ENCODE assay signal across 21 cellular contexts in the genomic region with DNA sequence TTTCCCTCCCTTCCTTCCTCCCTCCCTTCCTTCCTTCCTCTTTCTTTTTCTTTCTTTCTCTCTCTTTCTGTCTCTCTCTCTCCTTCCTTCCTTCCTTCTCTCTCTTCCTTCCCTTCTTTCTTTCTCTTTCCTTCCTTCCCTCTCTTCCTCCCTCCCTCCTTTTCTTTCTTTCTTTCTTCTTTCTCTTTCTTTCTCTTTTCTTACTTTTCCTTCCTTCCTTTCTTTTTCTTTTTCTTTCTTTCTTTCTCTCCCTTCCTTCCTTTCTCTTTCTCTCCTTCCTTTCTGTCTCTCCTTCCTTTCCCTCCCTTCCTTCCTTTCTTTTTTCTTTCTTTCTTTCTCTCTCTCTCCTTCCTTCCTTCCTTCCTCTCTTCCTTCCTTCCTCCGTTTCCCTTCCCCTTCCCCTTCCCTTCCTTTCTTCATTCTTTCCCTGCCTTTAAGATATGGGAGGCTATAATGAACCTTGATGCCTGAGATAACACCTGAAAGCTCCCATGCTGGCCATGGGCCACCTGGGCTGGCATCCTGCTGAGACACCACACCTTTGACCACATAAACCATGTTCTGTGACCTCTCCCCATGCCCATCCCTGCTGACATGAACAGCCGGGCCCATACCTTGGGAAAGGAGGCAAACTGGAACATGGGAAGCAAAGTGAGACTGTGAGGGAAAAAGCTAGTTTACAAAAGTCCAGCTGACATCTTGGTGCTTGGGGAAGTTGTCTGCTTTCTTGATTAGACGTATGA.
DNase-seq lines count a peak whose midpoint lies in the region; ATAC-seq, FAIRE-seq and TF ChIP-seq lines count a peak whose summit lies in the region.
"Had no signal": no experiment of that assay in that cellular context is flagged by ENCODE, and none has a peak within 500 bp of the region (broad histone marks: within the 10 kb centered on the region; RNA-seq: fewer than 3 reads in every experiment).

No MANE protein-coding gene starts in this region.

- H4K91ac ChIP-seq in IMR-90 (ENCODE audit: insufficient read depth, low read depth, low read length): no peak overlapping the region

- no peaks in the 10 kb centered on the region for H3K9me3 Mint-ChIP-seq in activated CD4-positive, alpha-beta T cell treated with anti-CD3 and anti-CD28 coated beads, Interleukin-2, amount 10 ng/mL, durations not matched to agents 7 days and 5 days
- H3K9me3 Mint-ChIP-seq: CD4-positive, alpha-beta memory T cell; HFFc6 had no signal

- DNase-seq in IMR-90: no peak
- no peak for DNase-seq in bronchial epithelial cell (ENCODE audit: low read depth)
- no peak for DNase-seq in glomerular visceral epithelial cell (ENCODE audit: extremely low spot score)
- no peak for DNase-seq in OCI-LY7 (ENCODE audit: low spot score)
- DNase-seq in activated CD4-positive, alpha-beta T cell treated with anti-CD3 and anti-CD28 coated beads, Interleukin-2, amount 10 ng/mL, durations not matched to agents 7 days and 5 days: no peak
- DNase-seq: 8988T; BE2C; CD4-positive, alpha-beta memory T cell; DMS153; DMS79; GDM1; HFFc6; KBM-7 had no signal

- peak; percentile 75 for FAIRE-seq in bronchial epithelial cell (lab: Jason Lieb, UNC)
- FAIRE-seq: GM12892, GM18507, H1 had no signal

- no peaks in the 10 kb centered on the region for H4K20me1 ChIP-seq in BLaER1
- no peaks in the 10 kb centered on the region for H4K20me1 ChIP-seq in IMR-90 (ENCODE audit: insufficient read depth, low read length)
- H4K20me1 ChIP-seq in OCI-LY7 (ENCODE audit: insufficient read depth, low read length): no peaks in the 10 kb centered on the region

- H3K9me1 ChIP-seq in IMR-90 (ENCODE audit: insufficient read depth, low read length): peaks cover 21% of the 10 kb centered on the region

- dilution Hi-C loops in IMR-90 (cut with HindIII; ENCODE audit: low sequenced_read_pairs, unreplicated experiment): no loop called here

- BruUV-seq in IMR-90 (replicated peaks; lab: Mats Ljungman, UMichigan) (no TSS peak), OCI-LY7 (replicated peaks; lab: Mats Ljungman, UMichigan) (no TSS peak)

- no peak overlapping the region for H2BK15ac ChIP-seq in IMR-90 (ENCODE audit: low read depth, low read length)

- H2BK5ac ChIP-seq in IMR-90 (ENCODE audit: low read depth, low read length, poor library complexity, severe bottlenecking): no peak overlapping the region

- H3K27me3 ChIP-seq in BLaER1 (no peaks in the 10 kb centered on the region), IMR-90 (ENCODE audit: control insufficient read depth, insufficient read depth, low read length) (no peaks in the 10 kb centered on the region), bronchial epithelial cell (ENCODE audit: control insufficient read depth, insufficient read depth, low read length) (no peaks in the 10 kb centered on the region)

- WGBS in IMR-90 (ENCODE audit: extremely low coverage in 2 of 2, insufficient read length in 1 of 2), 2 experiments: no CpG with 5 or more reads among the region's 3 CpGs

- CTCF ChIA-PET in IMR-90 (lab: Yijun Ruan, JAX): no interaction called here
- CTCF ChIA-PET in OCI-LY7 (lab: Charles Lee; ENCODE audit: unreplicated experiment): no interaction called here
- CTCF ChIA-PET in activated CD4-positive, alpha-beta T cell treated with anti-CD3 and anti-CD28 coated beads, Interleukin-2, amount 10 ng/mL, durations not matched to agents 7 days and 5 days (lab: Charles Lee): no interaction called here

- no peak overlapping the region for H2BK120ac ChIP-seq in IMR-90 (ENCODE audit: low read depth, low read length)

- H3K18ac ChIP-seq in IMR-90 (ENCODE audit: low read depth, low read length): no peak overlapping the region

- peak overlapping the region; percentile 60 for H3K27ac ChIP-seq in BLaER1
- H3K27ac ChIP-seq in IMR-90 (ENCODE audit: insufficient read depth, low read length): no peak overlapping the region
- no peak overlapping the region for H3K27ac ChIP-seq in OCI-LY7 (ENCODE audit: low read depth, low read length, poor library complexity, severe bottlenecking)
- H3K27ac ChIP-seq: HL-60 had no signal

- no peaks in the 10 kb centered on the region for H3K79me2 ChIP-seq in OCI-LY7 (ENCODE audit: insufficient read depth, low read depth, low read length)

- H3K9ac ChIP-seq in BLaER1: no peak overlapping the region
- H3K9ac ChIP-seq in IMR-90 (ENCODE audit: low read depth, low read length): no peak overlapping the region

- no peaks in the 10 kb centered on the region for H3K9me2 ChIP-seq in OCI-LY7 (ENCODE audit: insufficient read depth, low read length)

- H3K14ac ChIP-seq in IMR-90 (replicated peaks; ENCODE audit: low read depth, low read length): no peak overlapping the region

- no peaks in the 10 kb centered on the region for H3K4me1 Mint-ChIP-seq in activated CD4-positive, alpha-beta T cell treated with anti-CD3 and anti-CD28 coated beads, Interleukin-2, amount 10 ng/mL, durations not matched to agents 7 days and 5 days
- H3K4me1 Mint-ChIP-seq: CD4-positive, alpha-beta memory T cell had no signal

- H2AK5ac ChIP-seq in IMR-90 (ENCODE audit: low read depth, low read length): peak overlapping the region; percentile 4; the same call in 1 of the 2 replicates

- TF ChIP-seq CTCF in IMR-90 (conservative IDR thresholded peaks at IDR 0.05; ENCODE audit: low read depth, low read length): no peak
- no peak for TF ChIP-seq CTCF in bronchial epithelial cell (IDR thresholded peaks at IDR 0.05; ENCODE audit: insufficient read depth, low read length, severe bottlenecking)
- TF ChIP-seq CTCF in OCI-LY7 (conservative IDR thresholded peaks at IDR 0.05; ENCODE audit: low read length): no peak

- H3K79me1 ChIP-seq in IMR-90 (ENCODE audit: low read depth in 1 of 2, low read length in 2 of 2): no peaks in the 10 kb centered on the region

- H2AFZ ChIP-seq in IMR-90 (replicated peaks; ENCODE audit: low read length, poor library complexity) (peak overlapping the region; percentile 33), OCI-LY7 (ENCODE audit: low read length) (no peak overlapping the region)

- H3K4ac ChIP-seq in IMR-90 (ENCODE audit: low read depth, low read length): no peak overlapping the region

- H3K27me3 Mint-ChIP-seq in activated CD4-positive, alpha-beta T cell treated with anti-CD3 and anti-CD28 coated beads, Interleukin-2, amount 10 ng/mL, durations not matched to agents 7 days and 5 days: peaks cover 17% of the 10 kb centered on the region

- ATAC-seq in IMR-90 (ENCODE audit: low read depth) (no peak), GM19463 (IDR thresholded peaks at IDR 0.05; ENCODE audit: unreplicated experiment) (no peak)

- intact Hi-C loops in IMR-90 (cut with micrococcal nuclease): no loop called here
- intact Hi-C loops in OCI-LY7 (cut with micrococcal nuclease; ENCODE audit: unreplicated experiment): no loop called here

- H3K4me1 ChIP-seq in BLaER1 (peaks cover 88% of the 10 kb centered on the region), IMR-90 (ENCODE audit: control insufficient read depth, insufficient read depth, low read length) (peaks cover 21% of the 10 kb centered on the region), OCI-LY7 (ENCODE audit: insufficient read depth, low read length, poor library complexity, severe bottlenecking) (no peaks in the 10 kb centered on the region)
- H3K4me1 ChIP-seq: BE2C, HAP-1 had no signal

- no peak overlapping the region for H3K4me3 Mint-ChIP-seq in activated CD4-positive, alpha-beta T cell treated with anti-CD3 and anti-CD28 coated beads, Interleukin-2, amount 10 ng/mL, durations not matched to agents 7 days and 5 days
- H3K4me3 Mint-ChIP-seq: CD14-positive monocyte; CD4-positive, alpha-beta memory T cell; HFFc6 had no signal

- peak overlapping the region; percentile 39 for H2AK9ac ChIP-seq in IMR-90 (replicated peaks; ENCODE audit: low read depth, low read length, poor library complexity)

- TF ChIP-seq POLR2A in IMR-90 (IDR thresholded peaks at IDR 0.05; ENCODE audit: low read depth, low read length): no peak

- H4K5ac ChIP-seq in IMR-90 (ENCODE audit: low read depth, low read length): no peak overlapping the region

- H3K27ac Mint-ChIP-seq in activated CD4-positive, alpha-beta T cell treated with anti-CD3 and anti-CD28 coated beads, Interleukin-2, amount 10 ng/mL, durations not matched to agents 7 days and 5 days: no peak overlapping the region
- H3K27ac Mint-ChIP-seq: HFFc6 had no signal

- POLR2A ChIA-PET in IMR-90 (lab: Charles Lee; ENCODE audit: unreplicated experiment): no interaction called here
- POLR2A ChIA-PET in OCI-LY7 (lab: Charles Lee): interaction anchor here (0.8 kb wide), 1 partner anchor 12 kb away, joined by 5 read pairs; no protein-coding TSS in a partner anchor
- POLR2A ChIA-PET in activated CD4-positive, alpha-beta T cell treated with anti-CD3 and anti-CD28 coated beads, Interleukin-2, amount 10 ng/mL, durations not matched to agents 7 days and 5 days (lab: Charles Lee): no interaction called here

- no peak overlapping the region for H4K8ac ChIP-seq in IMR-90 (ENCODE audit: low read depth in 2 of 2, low read length in 2 of 2)

- no peak for TF ChIP-seq RAD21 in IMR-90 (IDR thresholded peaks at IDR 0.05; ENCODE audit: low read length)

- H3K23ac ChIP-seq in IMR-90 (ENCODE audit: low read depth, low read length): no peak overlapping the region

- H2BK20ac ChIP-seq in IMR-90 (ENCODE audit: low read depth, low read length): no peak overlapping the region

- H3K56ac ChIP-seq in IMR-90 (ENCODE audit: extremely low read depth, insufficient read depth, low read length): no peak overlapping the region

- peak overlapping the region; percentile 72 for H3K4me2 ChIP-seq in BLaER1
- H3K4me2 ChIP-seq in IMR-90 (ENCODE audit: low read depth, low read length): no peak overlapping the region
- no peak overlapping the region for H3K4me2 ChIP-seq in OCI-LY7 (ENCODE audit: low read length)

- H3K4me3 ChIP-seq in BLaER1 (no peak overlapping the region), IMR-90 (ENCODE audit: insufficient read depth, low read depth, low read length) (no peak overlapping the region), bronchial epithelial cell (ENCODE audit: low read depth, low read length) (no peak overlapping the region), OCI-LY7 (ENCODE audit: low read depth, low read length, poor library complexity, severe bottlenecking) (no peak overlapping the region)
- H3K4me3 ChIP-seq: HAP-1 had no signal

- H3K9me3 ChIP-seq in BLaER1: no peaks in the 10 kb centered on the region
- H3K9me3 ChIP-seq in IMR-90 (ENCODE audit: control insufficient read depth, insufficient read depth, low read length): no peaks in the 10 kb centered on the region
- no peaks in the 10 kb centered on the region for H3K9me3 ChIP-seq in OCI-LY7 (ENCODE audit: low read length)
- H3K9me3 ChIP-seq: BE2C, HAP-1 had no signal

- in situ Hi-C loops in IMR-90 (cut with MboI; ENCODE audit: low sequenced_read_pairs): no loop called here

- H3K36me3 ChIP-seq in BLaER1 (no peaks in the 10 kb centered on the region), IMR-90 (ENCODE audit: control insufficient read depth, insufficient read depth, low read length) (no peaks in the 10 kb centered on the region), bronchial epithelial cell (ENCODE audit: control insufficient read depth, insufficient read depth, low read length) (no peaks in the 10 kb centered on the region), OCI-LY7 (ENCODE audit: insufficient read depth, low read length) (no peaks in the 10 kb centered on the region)
- H3K36me3 ChIP-seq: BE2C, HAP-1 had no signal

- no peaks in the 10 kb centered on the region for H3K36me3 Mint-ChIP-seq in activated CD4-positive, alpha-beta T cell treated with anti-CD3 and anti-CD28 coated beads, Interleukin-2, amount 10 ng/mL, durations not matched to agents 7 days and 5 days (ENCODE audit: low read depth)
- H3K36me3 Mint-ChIP-seq: CD14-positive monocyte; CD4-positive, alpha-beta memory T cell had no signal
